ENCODE assay signal across 2 cellular contexts in the genomic region with DNA sequence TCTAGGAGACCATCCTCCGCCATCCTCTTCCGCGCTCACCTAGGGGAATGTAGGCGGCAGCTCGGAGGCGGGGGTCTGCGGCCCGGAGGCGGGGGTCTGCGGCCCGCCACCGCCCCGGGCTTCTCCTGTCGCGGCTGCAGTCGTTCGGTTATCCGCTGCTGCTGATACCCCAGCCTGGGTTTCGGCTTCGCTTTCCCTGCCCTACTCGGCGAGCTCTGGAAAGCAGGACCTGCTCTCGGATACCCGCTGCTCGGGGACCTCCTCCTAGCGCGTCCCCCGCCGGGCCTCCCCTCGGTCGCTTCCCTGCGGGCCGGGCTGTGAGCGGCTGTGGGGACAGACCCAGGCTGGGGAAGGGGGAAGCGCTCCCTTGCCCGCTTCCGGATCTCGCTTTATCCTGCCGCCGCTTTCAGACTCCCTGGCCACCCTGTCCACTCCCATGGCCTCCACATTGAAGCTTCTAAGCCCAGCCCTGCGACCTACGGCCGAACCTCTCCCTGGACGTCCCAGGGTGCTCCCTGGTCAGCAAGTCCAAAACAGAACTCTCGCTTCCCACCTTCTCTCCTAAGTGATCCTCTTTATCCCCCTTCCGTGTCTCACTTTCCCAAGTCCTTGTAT.
TF ChIP-seq lines count a peak whose summit lies in the region.

No MANE protein-coding gene starts in this region.

TF ChIP-seq in A549, 52 proteins besides CTCF, POLR2A, EP300 and RAD21 (continued from another document):
- TF ChIP-seq, protein P1, sequence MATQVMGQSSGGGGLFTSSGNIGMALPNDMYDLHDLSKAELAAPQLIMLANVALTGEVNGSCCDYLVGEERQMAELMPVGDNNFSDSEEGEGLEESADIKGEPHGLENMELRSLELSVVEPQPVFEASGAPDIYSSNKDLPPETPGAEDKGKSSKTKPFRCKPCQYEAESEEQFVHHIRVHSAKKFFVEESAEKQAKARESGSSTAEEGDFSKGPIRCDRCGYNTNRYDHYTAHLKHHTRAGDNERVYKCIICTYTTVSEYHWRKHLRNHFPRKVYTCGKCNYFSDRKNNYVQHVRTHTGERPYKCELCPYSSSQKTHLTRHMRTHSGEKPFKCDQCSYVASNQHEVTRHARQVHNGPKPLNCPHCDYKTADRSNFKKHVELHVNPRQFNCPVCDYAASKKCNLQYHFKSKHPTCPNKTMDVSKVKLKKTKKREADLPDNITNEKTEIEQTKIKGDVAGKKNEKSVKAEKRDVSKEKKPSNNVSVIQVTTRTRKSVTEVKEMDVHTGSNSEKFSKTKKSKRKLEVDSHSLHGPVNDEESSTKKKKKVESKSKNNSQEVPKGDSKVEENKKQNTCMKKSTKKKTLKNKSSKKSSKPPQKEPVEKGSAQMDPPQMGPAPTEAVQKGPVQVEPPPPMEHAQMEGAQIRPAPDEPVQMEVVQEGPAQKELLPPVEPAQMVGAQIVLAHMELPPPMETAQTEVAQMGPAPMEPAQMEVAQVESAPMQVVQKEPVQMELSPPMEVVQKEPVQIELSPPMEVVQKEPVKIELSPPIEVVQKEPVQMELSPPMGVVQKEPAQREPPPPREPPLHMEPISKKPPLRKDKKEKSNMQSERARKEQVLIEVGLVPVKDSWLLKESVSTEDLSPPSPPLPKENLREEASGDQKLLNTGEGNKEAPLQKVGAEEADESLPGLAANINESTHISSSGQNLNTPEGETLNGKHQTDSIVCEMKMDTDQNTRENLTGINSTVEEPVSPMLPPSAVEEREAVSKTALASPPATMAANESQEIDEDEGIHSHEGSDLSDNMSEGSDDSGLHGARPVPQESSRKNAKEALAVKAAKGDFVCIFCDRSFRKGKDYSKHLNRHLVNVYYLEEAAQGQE (IDR thresholded peaks at IDR 0.05): no peak
- TF ChIP-seq EHF (CRISPR knock-in tag; IDR thresholded peaks at IDR 0.05): no peak
- TF ChIP-seq JUN (IDR thresholded peaks at IDR 0.05): no peak

TF ChIP-seq in HEK293, 187 proteins besides CTCF, POLR2A, EP300 and RAD21 (continues in another document):
- TF ChIP-seq ZNF280D (tag by site-specific recombination; IDR thresholded peaks at IDR 0.05) (no peak), HIC1 (tag by site-specific recombination; IDR thresholded peaks at IDR 0.05) (no peak), ZBTB48 (tag by site-specific recombination; IDR thresholded peaks at IDR 0.05) (peak; percentile 52; the same call in 1 of the 2 replicates), EGR2 (tag by site-specific recombination; IDR thresholded peaks at IDR 0.05; ENCODE audit: low read depth) (0 out of 2 replicates have a peak, but pooled peaks have one; percentile 9), ZNF221 (tag by site-specific recombination; IDR thresholded peaks at IDR 0.05; ENCODE audit: borderline replicate concordance) (no peak), ZBTB17 (tag by site-specific recombination; IDR thresholded peaks at IDR 0.05) (no peak; the same call in none of the 2 replicates), ZIC2 (tag by site-specific recombination; IDR thresholded peaks at IDR 0.05) (peak; percentile 82), ZFHX2 (tag by site-specific recombination; conservative IDR thresholded peaks at IDR 0.05) (peak; percentile 48; the same call in 1 of the 2 replicates), ZNF501 (tag by site-specific recombination; IDR thresholded peaks at IDR 0.05) (no peak), ZNF169 (tag by site-specific recombination; IDR thresholded peaks at IDR 0.05) (no peak), SP2 (tag by site-specific recombination; IDR thresholded peaks at IDR 0.05) (peak; percentile 33), ZNF354C (tag by site-specific recombination; IDR thresholded peaks at IDR 0.05; ENCODE audit: borderline replicate concordance, low read depth) (no peak), ZNF48 (tag by site-specific recombination; IDR thresholded peaks at IDR 0.05) (no peak), ZFP37 (tag by site-specific recombination; IDR thresholded peaks at IDR 0.05) (no peak), ZBTB7A (tag by site-specific recombination; IDR thresholded peaks at IDR 0.05; ENCODE audit: low read depth) (no peak), ZBTB8A (tag by site-specific recombination; IDR thresholded peaks at IDR 0.05) (no peak), ZBTB26 (tag by site-specific recombination; optimal IDR thresholded peaks at IDR 0.05) (peak; percentile 73), ZNF600 (tag by site-specific recombination; IDR thresholded peaks at IDR 0.05) (peak; percentile 52; the same call in 1 of the 2 replicates), ZSCAN30 (tag by site-specific recombination; IDR thresholded peaks at IDR 0.05) (peak; percentile 21; the same call in 1 of the 2 replicates), ZNF335 (tag by site-specific recombination; conservative IDR thresholded peaks at IDR 0.05) (peak; percentile 67), FEZF1 (tag by site-specific recombination; IDR thresholded peaks at IDR 0.05) (no peak), PATZ1 (tag by site-specific recombination; IDR thresholded peaks at IDR 0.05) (0 out of 2 replicates have a peak, but pooled peaks have one; percentile 15), ZNF645 (tag by site-specific recombination; IDR thresholded peaks at IDR 0.05) (no peak), ZSCAN23 (tag by site-specific recombination; IDR thresholded peaks at IDR 0.05) (no peak), ZNF529 (tag by site-specific recombination; IDR thresholded peaks at IDR 0.05; ENCODE audit: insufficient replicate concordance) (no peak), ZNF423 (tag by site-specific recombination; IDR thresholded peaks at IDR 0.05) (0 out of 2 replicates have a peak, but pooled peaks have one; percentile 28), PRDM1 (tag by site-specific recombination; IDR thresholded peaks at IDR 0.05) (peak; percentile 69)
- TF ChIP-seq, protein P2, sequence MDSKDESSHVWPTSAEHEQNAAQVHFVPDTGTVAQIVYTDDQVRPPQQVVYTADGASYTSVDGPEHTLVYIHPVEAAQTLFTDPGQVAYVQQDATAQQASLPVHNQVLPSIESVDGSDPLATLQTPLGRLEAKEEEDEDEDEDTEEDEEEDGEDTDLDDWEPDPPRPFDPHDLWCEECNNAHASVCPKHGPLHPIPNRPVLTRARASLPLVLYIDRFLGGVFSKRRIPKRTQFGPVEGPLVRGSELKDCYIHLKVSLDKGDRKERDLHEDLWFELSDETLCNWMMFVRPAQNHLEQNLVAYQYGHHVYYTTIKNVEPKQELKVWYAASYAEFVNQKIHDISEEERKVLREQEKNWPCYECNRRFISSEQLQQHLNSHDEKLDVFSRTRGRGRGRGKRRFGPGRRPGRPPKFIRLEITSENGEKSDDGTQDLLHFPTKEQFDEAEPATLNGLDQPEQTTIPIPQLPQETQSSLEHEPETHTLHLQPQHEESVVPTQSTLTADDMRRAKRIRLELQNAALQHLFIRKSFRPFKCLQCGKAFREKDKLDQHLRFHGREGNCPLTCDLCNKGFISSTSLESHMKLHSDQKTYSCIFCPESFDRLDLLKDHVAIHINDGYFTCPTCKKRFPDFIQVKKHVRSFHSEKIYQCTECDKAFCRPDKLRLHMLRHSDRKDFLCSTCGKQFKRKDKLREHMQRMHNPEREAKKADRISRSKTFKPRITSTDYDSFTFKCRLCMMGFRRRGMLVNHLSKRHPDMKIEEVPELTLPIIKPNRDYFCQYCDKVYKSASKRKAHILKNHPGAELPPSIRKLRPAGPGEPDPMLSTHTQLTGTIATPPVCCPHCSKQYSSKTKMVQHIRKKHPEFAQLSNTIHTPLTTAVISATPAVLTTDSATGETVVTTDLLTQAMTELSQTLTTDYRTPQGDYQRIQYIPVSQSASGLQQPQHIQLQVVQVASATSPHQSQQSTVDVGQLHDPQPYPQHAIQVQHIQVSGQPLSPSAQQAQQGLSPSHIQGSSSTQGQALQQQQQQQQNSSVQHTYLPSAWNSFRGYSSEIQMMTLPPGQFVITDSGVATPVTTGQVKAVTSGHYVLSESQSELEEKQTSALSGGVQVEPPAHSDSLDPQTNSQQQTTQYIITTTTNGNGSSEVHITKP (tag by site-specific recombination; IDR thresholded peaks at IDR 0.05): peak; percentile 76
- TF ChIP-seq, protein P3, sequence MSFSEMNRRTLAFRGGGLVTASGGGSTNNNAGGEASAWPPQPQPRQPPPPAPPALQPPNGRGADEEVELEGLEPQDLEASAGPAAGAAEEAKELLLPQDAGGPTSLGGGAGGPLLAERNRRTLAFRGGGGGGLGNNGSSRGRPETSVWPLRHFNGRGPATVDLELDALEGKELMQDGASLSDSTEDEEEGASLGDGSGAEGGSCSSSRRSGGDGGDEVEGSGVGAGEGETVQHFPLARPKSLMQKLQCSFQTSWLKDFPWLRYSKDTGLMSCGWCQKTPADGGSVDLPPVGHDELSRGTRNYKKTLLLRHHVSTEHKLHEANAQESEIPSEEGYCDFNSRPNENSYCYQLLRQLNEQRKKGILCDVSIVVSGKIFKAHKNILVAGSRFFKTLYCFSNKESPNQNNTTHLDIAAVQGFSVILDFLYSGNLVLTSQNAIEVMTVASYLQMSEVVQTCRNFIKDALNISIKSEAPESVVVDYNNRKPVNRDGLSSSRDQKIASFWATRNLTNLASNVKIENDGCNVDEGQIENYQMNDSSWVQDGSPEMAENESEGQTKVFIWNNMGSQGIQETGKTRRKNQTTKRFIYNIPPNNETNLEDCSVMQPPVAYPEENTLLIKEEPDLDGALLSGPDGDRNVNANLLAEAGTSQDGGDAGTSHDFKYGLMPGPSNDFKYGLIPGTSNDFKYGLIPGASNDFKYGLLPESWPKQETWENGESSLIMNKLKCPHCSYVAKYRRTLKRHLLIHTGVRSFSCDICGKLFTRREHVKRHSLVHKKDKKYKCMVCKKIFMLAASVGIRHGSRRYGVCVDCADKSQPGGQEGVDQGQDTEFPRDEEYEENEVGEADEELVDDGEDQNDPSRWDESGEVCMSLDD (tag by site-specific recombination; IDR thresholded peaks at IDR 0.05): no peak
